Comparison of ENCODE assay signal across 12 cellular contexts in the genomic region with DNA sequence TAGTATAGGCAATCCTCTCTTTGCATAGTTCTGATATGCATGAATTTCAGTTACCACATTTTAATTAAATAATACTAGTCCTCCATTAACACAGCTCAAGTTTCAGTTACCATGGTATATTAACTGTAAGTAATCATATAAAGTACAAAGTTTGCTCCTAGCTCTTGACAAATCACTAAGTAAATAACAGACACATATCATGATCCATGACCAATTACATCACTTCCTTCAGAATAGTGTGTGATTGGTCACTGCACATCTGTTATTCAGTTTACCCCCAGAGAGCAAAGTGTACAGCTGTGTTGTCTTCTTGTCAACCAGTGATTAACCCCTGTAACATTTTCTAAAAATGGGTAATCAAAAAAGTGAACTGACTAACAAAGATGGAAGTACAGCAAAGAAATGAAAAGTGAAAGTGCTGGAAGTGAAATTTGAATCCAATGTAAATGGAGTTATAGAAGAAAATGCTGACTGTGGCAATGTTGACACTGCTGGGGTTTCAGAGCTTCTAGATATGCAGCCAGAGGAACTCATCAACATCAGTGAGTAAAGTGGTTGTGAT. TPM values are rescaled to one million over a fixed set of nuclear protein-coding genes. Genes with fewer than 3 reads are reported as not detected.
DNase-seq lines count a peak whose midpoint lies in the region; ATAC-seq, FAIRE-seq and TF ChIP-seq lines count a peak whose summit lies in the region.
"Had no signal": no experiment of that assay in that cellular context is flagged by ENCODE, and none has a peak within 500 bp of the region (broad histone marks: within the 10 kb centered on the region; RNA-seq: fewer than 3 reads in every experiment).

No MANE protein-coding gene starts in this region.

- no peaks in the 10 kb centered on the region for H3K4me1 ChIP-seq in GM23338 (ENCODE audit: insufficient read depth)
- H3K4me1 ChIP-seq in HepG2 (ENCODE audit: insufficient read depth, low read length), result peaks cover 51% of the 10 kb centered on the region
- peaks cover 18% of the 10 kb centered on the region for H3K4me1 ChIP-seq in A673 (ENCODE audit: insufficient read depth, low read length, poor library complexity, severe bottlenecking)
- H3K4me1 ChIP-seq: suprapubic skin had no signal

- in situ Hi-C loops in HepG2 (cut with HindIII; ENCODE audit: extremely low pct_ligation_motif_present, low pct_unique_long_range_greater_than_20kb), result no loop called here

- no peak for ATAC-seq in GM23338
- peak; percentile 62 for ATAC-seq in activated T-helper 17 cell treated with anti-CD3 and anti-CD28 coated beads, Interleukin-2, amount 50 U/mL, for 72 hours (replicated peaks)
- peak; percentile 86 for ATAC-seq in HepG2
- ATAC-seq in HG02798 (IDR thresholded peaks at IDR 0.05; ENCODE audit: poor library complexity, unreplicated experiment), result no peak
- ATAC-seq: sciatic nerve had no signal

- POLR2A ChIA-PET in HepG2 (lab: Yijun Ruan, JAX) (interaction anchor here (0.9 to 1.1 kb wide), 2 partner anchors 293 to 379 kb away, joined by 3 read pairs; no protein-coding TSS in a partner anchor), A673 (lab: Charles Lee; ENCODE audit: low non-redundant PET) (no interaction called here)

- 0 out of 3 replicates have a peak, but pooled peaks cover 3% of the 10 kb centered on the region for H3K36me3 Mint-ChIP-seq in GM23338 (ENCODE audit: low read depth)
- no peaks in the 10 kb centered on the region for H3K36me3 Mint-ChIP-seq in activated T-helper 17 cell treated with anti-CD3 and anti-CD28 coated beads, Interleukin-2, amount 50 U/mL, for 72 hours (ENCODE audit: low read depth)

- peaks cover 3% of the 10 kb centered on the region; the same call in 1 of the 3 replicates for H3K9me3 Mint-ChIP-seq in GM23338
- H3K9me3 Mint-ChIP-seq in activated T-helper 17 cell treated with anti-CD3 and anti-CD28 coated beads, Interleukin-2, amount 50 U/mL, for 72 hours, result peaks cover 12% of the 10 kb centered on the region

- DNase-seq in GM23338 (ENCODE audit: low spot score) (no peak), M059J (ENCODE audit: low read depth) (peak; percentile 51), HepG2 (ENCODE audit: low spot score) (peak; percentile 73), hepatic stellate cell (ENCODE audit: low spot score) (no peak), A673 (ENCODE audit: low spot score) (no peak)
- DNase-seq: activated T-cell treated with anti-CD3 and anti-CD28 coated beads, Interleukin-2, amount 50 U/mL, for 24 hours; NCI-H2171 had no signal

- H3K36me3 ChIP-seq in GM23338 (ENCODE audit: insufficient read depth) (no peaks in the 10 kb centered on the region), HepG2 (replicated peaks in 1 of 2; ENCODE audit: control insufficient read depth in 1 of 2, insufficient read depth in 2 of 2, low read length in 2 of 2) (no peaks in the 10 kb centered on the region), A673 (ENCODE audit: insufficient read depth, low read length, poor library complexity, severe bottlenecking) (no peaks in the 10 kb centered on the region)
- H3K36me3 ChIP-seq: cardiac muscle cell, suprapubic skin had no signal

- peak; percentile 23 for FAIRE-seq in HepG2 (lab: Jason Lieb, UNC)

- TF ChIP-seq CTCF in GM23338 (conservative IDR thresholded peaks at IDR 0.05; ENCODE audit: low read depth in 2 of 2) (no peak), HepG2 (CRISPR knock-in tag; IDR thresholded peaks at IDR 0.05) (no peak), A673 (conservative IDR thresholded peaks at IDR 0.05; ENCODE audit: low read depth, low read length) (no peak)

- H2AFZ ChIP-seq in GM23338, result peak overlapping the region; percentile 9; the same call in 1 of the 2 replicates
- no peak overlapping the region for H2AFZ ChIP-seq in HepG2 (ENCODE audit: low read length)

- H3K27me3 ChIP-seq in GM23338 (ENCODE audit: insufficient read depth) (no peaks in the 10 kb centered on the region), HepG2 (ENCODE audit: control insufficient read depth in 1 of 2, insufficient read depth in 2 of 2, low read length in 2 of 2) (no peaks in the 10 kb centered on the region; a peak in 1 of 5 replicates), A673 (replicated peaks; ENCODE audit: insufficient read depth, low read depth, low read length, poor library complexity) (no peaks in the 10 kb centered on the region)
- H3K27me3 ChIP-seq: cardiac muscle cell, suprapubic skin had no signal

- TF ChIP-seq EP300 in HepG2 (IDR thresholded peaks at IDR 0.05; ENCODE audit: low read depth in 2 of 2, low read length in 2 of 2) (peak in 1 of 2 experiments; percentile 56; a peak in 2 of 4 replicates), HepG2 (CRISPR knock-in tag; IDR thresholded peaks at IDR 0.05; ENCODE audit: borderline replicate concordance) (no peak)

- H3K27ac ChIP-seq in GM23338 (ENCODE audit: low read depth) (no peak overlapping the region), HepG2 (ENCODE audit: extremely low read length, insufficient read depth, low read length) (peak overlapping the region; percentile 39), A673 (ENCODE audit: low read depth, low read length, poor library complexity, severe bottlenecking) (no peak overlapping the region)
- H3K27ac ChIP-seq: cardiac muscle cell, suprapubic skin had no signal

- H3K9me3 ChIP-seq in HepG2 (ENCODE audit: low read length), result peaks cover 17% of the 10 kb centered on the region
- no peaks in the 10 kb centered on the region for H3K9me3 ChIP-seq in A673 (ENCODE audit: low read depth, low read length, poor library complexity, severe bottlenecking)
- H3K9me3 ChIP-seq: suprapubic skin had no signal

- H3K4me1 Mint-ChIP-seq in GM23338, result no peaks in the 10 kb centered on the region
- peaks cover 30% of the 10 kb centered on the region for H3K4me1 Mint-ChIP-seq in activated T-helper 17 cell treated with anti-CD3 and anti-CD28 coated beads, Interleukin-2, amount 50 U/mL, for 72 hours

- CTCF ChIA-PET in HepG2 (lab: Yijun Ruan, JAX; ENCODE audit: low intra/inter-chr PET ratio, low total read pairs), result no interaction called here
- CTCF ChIA-PET in A673 (lab: Charles Lee), result no interaction called here

- BruUV-seq in HepG2 (replicated peaks; lab: Mats Ljungman, UMichigan) (no TSS peak), A673 (replicated peaks; lab: Mats Ljungman, UMichigan) (no TSS peak)

- H4K20me1 ChIP-seq in GM23338 (replicated peaks; ENCODE audit: insufficient read depth) (no peaks in the 10 kb centered on the region), HepG2 (ENCODE audit: insufficient read depth, low read length) (no peaks in the 10 kb centered on the region)

- no peaks in the 10 kb centered on the region; the same call in 1 of the 2 replicates for H3K9me2 ChIP-seq in GM23338 (ENCODE audit: insufficient read depth)

- no peak for TF ChIP-seq RAD21 in HepG2 (CRISPR knock-in tag; IDR thresholded peaks at IDR 0.05)

- no peak overlapping the region for H3K4me2 ChIP-seq in GM23338
- H3K4me2 ChIP-seq in HepG2 (ENCODE audit: low read depth, low read length), result peak overlapping the region; percentile 46

- intact Hi-C loops in HepG2 (cut with micrococcal nuclease; ENCODE audit: unreplicated experiment), result no loop called here
- intact Hi-C loops in A673 (cut with micrococcal nuclease; ENCODE audit: unreplicated experiment), result no loop called here

- no peak for TF ChIP-seq POLR2A in HepG2 (IDR thresholded peaks at IDR 0.05; ENCODE audit: insufficient read depth in 1 of 2, low read depth in 2 of 2, low read length in 2 of 2)

- no peak overlapping the region for H3K4me3 Mint-ChIP-seq in GM23338
- H3K4me3 Mint-ChIP-seq in activated T-helper 17 cell treated with anti-CD3 and anti-CD28 coated beads, Interleukin-2, amount 50 U/mL, for 72 hours, result peak overlapping the region; percentile 15
- H3K4me3 Mint-ChIP-seq: activated T-cell treated with anti-CD3 and anti-CD28 coated beads, Interleukin-2, amount 50 U/mL, for 24 hours had no signal

- H3K27me3 Mint-ChIP-seq in GM23338 (ENCODE audit: insufficient read depth, low read depth, poor library complexity), result no peaks in the 10 kb centered on the region
- H3K27me3 Mint-ChIP-seq in activated T-helper 17 cell treated with anti-CD3 and anti-CD28 coated beads, Interleukin-2, amount 50 U/mL, for 72 hours, result no peaks in the 10 kb centered on the region
- H3K27me3 Mint-ChIP-seq: activated T-cell treated with anti-CD3 and anti-CD28 coated beads, Interleukin-2, amount 50 U/mL, for 24 hours had no signal

- no peak overlapping the region for H3K9ac ChIP-seq in HepG2 (ENCODE audit: insufficient read depth, low read depth, low read length)

- no peak overlapping the region for H3K27ac Mint-ChIP-seq in GM23338
- no peak overlapping the region for H3K27ac Mint-ChIP-seq in activated T-helper 17 cell treated with anti-CD3 and anti-CD28 coated beads, Interleukin-2, amount 50 U/mL, for 72 hours
- H3K27ac Mint-ChIP-seq: activated T-cell treated with anti-CD3 and anti-CD28 coated beads, Interleukin-2, amount 50 U/mL, for 24 hours had no signal

- no peaks in the 10 kb centered on the region for H3K79me2 ChIP-seq in GM23338 (replicated peaks; ENCODE audit: insufficient read depth)
- H3K79me2 ChIP-seq in HepG2 (ENCODE audit: insufficient read depth, low read length), result no peaks in the 10 kb centered on the region

- H3K4me3 ChIP-seq in GM23338 (no peak overlapping the region), HepG2 (replicated peaks in 1 of 3; ENCODE audit: insufficient read depth in 1 of 3, low read depth in 2 of 3, low read length in 3 of 3) (peak overlapping the region in 1 of 3 experiments; percentile 9; a peak in 1 of 6 replicates), A673 (ENCODE audit: low read depth, low read length, poor library complexity, severe bottlenecking) (no peak overlapping the region)
- H3K4me3 ChIP-seq: cardiac muscle cell, suprapubic skin had no signal

- H3F3A ChIP-seq in GM23338 (replicated peaks; ENCODE audit: low read depth), result no peaks in the 10 kb centered on the region

RNA-seq across cellular contexts. Expression of a gene that starts 30.2 kb away (rescaled TPM):
- not detected in 2 replicates for total RNA-seq in GM23338 (2014; rRNA removed; shearing (Covaris generic))
- polyA plus RNA-seq in GM23338 (2016; fragmentation: Nextera tagmentation; extraction: Ambion mirVana) (not detected in 2 replicates), HepG2 (2011; rRNA removed) (0.39 and 0.49 TPM in 2 replicates)
- total RNA-seq in M059J (2014; rRNA removed; shearing (Covaris generic)), result 0.94 and 1.6 TPM in 2 replicates
- total RNA-seq in activated T-helper 17 cell treated with anti-CD3 and anti-CD28 coated beads, Interleukin-2, amount 50 U/mL, for 72 hours, result under 1 TPM; 0.91 to 0.93 TPM
- total RNA-seq in HepG2 (2016; rRNA removed; fragmentation: Illumina TruSeq; extraction: Trizol) (0.91 and 1.5 TPM in 2 replicates), A673 (2021) (0.76 and 0.90 TPM in 2 replicates)
- 0.61 and 0.79 TPM in 2 replicates for total RNA-seq in HepG2 (2016; cell fraction: cytosol; rRNA removed; fragmentation: Illumina TruSeq; extraction: Trizol; ENCODE audit: low read depth)
- total RNA-seq in HepG2 (2016; cell fraction: insoluble cytoplasmic fraction; rRNA removed; fragmentation: Illumina TruSeq; extraction: Trizol), result 0.17 and 0.33 TPM in 2 replicates
- 0.22 and 0.62 TPM in 2 replicates for total RNA-seq in HepG2 (2016; cell fraction: membrane; rRNA removed; fragmentation: Illumina TruSeq; extraction: Trizol)
- 2.9 TPM in 2 replicates for total RNA-seq in HepG2 (2016; cell fraction: nucleus; rRNA removed; fragmentation: Illumina TruSeq; extraction: Trizol)
- 0.04 and 0.42 TPM in 2 replicates for polyA plus RNA-seq in HepG2 (2011; cell fraction: cytosol; rRNA removed)
- 0.14 and 0.33 TPM in 2 replicates for polyA plus RNA-seq in HepG2 (2011; cell fraction: nucleus; rRNA removed)
- polyA plus RNA-seq in HepG2 (2012), result 0.25 and 0.63 TPM in 2 replicates
- 0.61 and 0.87 TPM in 2 replicates for polyA plus RNA-seq in HepG2 (2016; cell fraction: cytosol; fragmentation: Illumina TruSeq; extraction: Trizol; ENCODE audit: low read depth)
- 0.84 and 1.2 TPM in 2 replicates for polyA plus RNA-seq in HepG2 (2016; cell fraction: insoluble cytoplasmic fraction; fragmentation: Illumina TruSeq; extraction: Trizol; ENCODE audit: low read depth)
- polyA plus RNA-seq in HepG2 (2016; cell fraction: membrane; fragmentation: Illumina TruSeq; extraction: Trizol; ENCODE audit: low read depth), result 0.22 and 0.51 TPM in 2 replicates
- polyA plus RNA-seq in HepG2 (2016; cell fraction: nucleus; fragmentation: Illumina TruSeq; extraction: Trizol; ENCODE audit: insufficient read depth, low read depth), result 0.47 TPM in 1 of 2 replicates, not detected in the other
- 0.18 and 1.6 TPM in 2 replicates for polyA minus RNA-seq in HepG2 (2011; rRNA and poly(A)+ RNA removed; ENCODE audit: low replicate concordance)
- not detected in 2 replicates for polyA minus RNA-seq in HepG2 (2011; cell fraction: cytosol; rRNA and poly(A)+ RNA removed)
- 3.3 and 3.9 TPM in 2 replicates for polyA minus RNA-seq in HepG2 (2011; cell fraction: nucleus; rRNA and poly(A)+ RNA removed)

Comparison
In these comparisons a context has a peak if more than half of its experiments do, and no peak if none do; other contexts are left out.
1. ATAC-seq: peak in activated T-helper 17 cell treated with anti-CD3 and anti-CD28 coated beads, Interleukin-2, amount 50 U/mL, for 72 hours (single experiment) and HepG2 (single experiment); none in GM23338 (single experiment) and HG02798 (single experiment).
2. DNase-seq: peak in M059J (single experiment) and HepG2 (single experiment); none in GM23338 (single experiment), hepatic stellate cell (single experiment) and A673 (single experiment).